In the genomic region with DNA sequence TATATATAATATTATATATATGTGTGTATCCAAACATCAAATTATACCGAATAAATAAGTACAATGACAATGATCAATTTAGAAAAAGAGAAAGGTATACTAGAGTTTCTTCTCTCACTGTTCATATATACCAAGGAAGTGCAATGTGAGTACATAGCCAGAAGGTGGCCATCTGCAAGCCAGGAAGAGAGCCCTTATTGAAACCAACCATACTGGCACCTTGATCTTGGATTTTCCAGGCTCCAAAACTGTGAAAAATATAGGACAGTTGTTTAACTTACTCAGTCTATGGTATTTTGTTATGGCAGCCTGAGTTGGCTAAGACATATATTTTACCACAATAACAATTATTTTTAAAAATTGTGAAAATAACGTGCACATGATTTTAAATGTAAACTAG, we compare ENCODE assay signal across 8 cellular contexts.
DNase-seq lines count a peak whose midpoint lies in the region; ATAC-seq and TF ChIP-seq lines count a peak whose summit lies in the region.

No MANE protein-coding gene starts in this region.

- in situ Hi-C loops in brain microvascular endothelial cell (cut with HindIII; ENCODE audit: low pct_ligation_motif_present, low sequenced_read_pairs), result no loop called here

- H3K27ac ChIP-seq in A673 (ENCODE audit: low read depth, low read length, poor library complexity, severe bottlenecking) (no peak overlapping the region), brain microvascular endothelial cell (no peak overlapping the region), neural cell (ENCODE audit: low read length) (no peak overlapping the region)

- H3K9me3 ChIP-seq in A673 (ENCODE audit: low read depth, low read length, poor library complexity, severe bottlenecking), result no peaks in the 10 kb centered on the region
- H3K9me3 ChIP-seq in neural cell (ENCODE audit: low read length), result no peaks in the 10 kb centered on the region
- no peaks in the 10 kb centered on the region for H3K9me3 ChIP-seq in T-helper 17 cell (ENCODE audit: control insufficient read depth, low read length, poor library complexity, severe bottlenecking)

- no peaks in the 10 kb centered on the region for H3K36me3 ChIP-seq in A673 (ENCODE audit: insufficient read depth, low read length, poor library complexity, severe bottlenecking)
- H3K36me3 ChIP-seq in brain microvascular endothelial cell (replicated peaks), result no peaks in the 10 kb centered on the region
- H3K36me3 ChIP-seq in neural cell (ENCODE audit: insufficient read depth, low read length), result no peaks in the 10 kb centered on the region

- H3K36me3 Mint-ChIP-seq in T-helper 17 cell (ENCODE audit: low read depth), result no peaks in the 10 kb centered on the region

- TF ChIP-seq EP300 in neural cell (conservative IDR thresholded peaks at IDR 0.05; ENCODE audit: poor library complexity, severe bottlenecking), result no peak

- no peaks in the 10 kb centered on the region for H3K79me2 ChIP-seq in neural cell (replicated peaks; ENCODE audit: insufficient read depth, low read length)

- no peaks in the 10 kb centered on the region for H4K20me1 ChIP-seq in neural cell (ENCODE audit: insufficient read depth)

- intact Hi-C loops in A673 (cut with micrococcal nuclease; ENCODE audit: unreplicated experiment), result loop anchor here (5.0 kb wide), 2 partner anchors 650 to 1150 kb away; no protein-coding TSS in a partner anchor

- H3K9me2 ChIP-seq in neural cell (ENCODE audit: insufficient read depth, low read length), result no peaks in the 10 kb centered on the region

- H3K4me3 ChIP-seq in A673 (ENCODE audit: low read depth, low read length, poor library complexity, severe bottlenecking) (no peak overlapping the region), brain microvascular endothelial cell (ENCODE audit: low read depth, low read length) (no peak overlapping the region), neural cell (ENCODE audit: low read length) (no peak overlapping the region)

- H3K4me3 Mint-ChIP-seq in T-helper 17 cell, result no peak overlapping the region

- DNase-seq in A673 (ENCODE audit: low spot score), result peak; percentile 51
- peak; percentile 58 for DNase-seq in NCI-H2171 treated with DMSO at 0.1 percent for 48 hours (lab: John Stamatoyannopoulos, UW)
- DNase-seq in brain microvascular endothelial cell, result no peak
- no peak for DNase-seq in T-helper 17 cell
- DNase-seq in stimulated activated naive CD8-positive, alpha-beta T cell treated with anti-CD3 and anti-CD28 coated beads, Interleukin-15, Interleukin-2, amounts not matched to agents 100 U/mL and 50 U/mL, for 24 hours, result no peak

- CTCF ChIA-PET in A673 (lab: Charles Lee), result no interaction called here

- no peak overlapping the region for H3K27ac Mint-ChIP-seq in T-helper 17 cell

- no peaks in the 10 kb centered on the region for H3K27me3 Mint-ChIP-seq in T-helper 17 cell

- TF ChIP-seq RAD21 in neural cell (conservative IDR thresholded peaks at IDR 0.05), result peak; percentile 49

- H3K4me2 ChIP-seq in neural cell (ENCODE audit: low read length), result no peak overlapping the region

- H3K4me1 Mint-ChIP-seq in T-helper 17 cell, result no peaks in the 10 kb centered on the region

- ATAC-seq in GM18502 (IDR thresholded peaks at IDR 0.05; ENCODE audit: poor library complexity, unreplicated experiment), result peak; percentile 89
- ATAC-seq in HG02885 (IDR thresholded peaks at IDR 0.05; ENCODE audit: poor library complexity, unreplicated experiment), result peak; percentile 93
- ATAC-seq in T-helper 17 cell, result no peak
- no peak for ATAC-seq in stimulated activated naive CD8-positive, alpha-beta T cell treated with anti-CD3 and anti-CD28 coated beads, Interleukin-15, Interleukin-2, amounts not matched to agents 100 U/mL and 50 U/mL, for 24 hours

- H3K27me3 ChIP-seq in A673 (replicated peaks; ENCODE audit: insufficient read depth, low read depth, low read length, poor library complexity) (no peaks in the 10 kb centered on the region), brain microvascular endothelial cell (replicated peaks) (no peaks in the 10 kb centered on the region), neural cell (ENCODE audit: insufficient read depth, low read depth, low read length) (no peaks in the 10 kb centered on the region)

- TF ChIP-seq CTCF in A673 (conservative IDR thresholded peaks at IDR 0.05; ENCODE audit: low read depth, low read length) (peak; percentile 62), brain microvascular endothelial cell (IDR thresholded peaks at IDR 0.05; ENCODE audit: low read depth, low read length, missing control alignments) (peak; percentile 77), neural cell (IDR thresholded peaks at IDR 0.05; ENCODE audit: poor library complexity, severe bottlenecking) (peak; percentile 43)

- POLR2A ChIA-PET in A673 (lab: Charles Lee; ENCODE audit: low non-redundant PET), result no interaction called here

- no peak overlapping the region for H3K9ac ChIP-seq in neural cell (ENCODE audit: low read length)

- BruUV-seq in A673 (replicated peaks; lab: Mats Ljungman, UMichigan), result no TSS peak

- H3F3A ChIP-seq in neural cell (ENCODE audit: insufficient read depth, low read length, poor library complexity, severe bottlenecking), result no peaks in the 10 kb centered on the region

- H2AFZ ChIP-seq in neural cell (ENCODE audit: low read depth, low read length), result no peak overlapping the region

- no peaks in the 10 kb centered on the region for H3K4me1 ChIP-seq in A673 (ENCODE audit: insufficient read depth, low read length, poor library complexity, severe bottlenecking)

TF ChIP-seq in neural cell, 6 proteins besides CTCF, POLR2A, EP300 and RAD21:
- TF ChIP-seq SMC3 (conservative IDR thresholded peaks at IDR 0.05; ENCODE audit: poor library complexity), result peak; percentile 44
- TF ChIP-seq POLR2AphosphoS5 (IDR thresholded peaks at IDR 0.05), result no peak

Comparison
In these comparisons a context has a peak if more than half of its experiments do, and no peak if none do; other contexts are left out.
1. DNase-seq: peak in A673 (single experiment) and NCI-H2171 treated with DMSO at 0.1 percent for 48 hours (single experiment); none in brain microvascular endothelial cell (single experiment), T-helper 17 cell (0 of 3) and stimulated activated naive CD8-positive, alpha-beta T cell treated with anti-CD3 and anti-CD28 coated beads, Interleukin-15, Interleukin-2, amounts not matched to agents 100 U/mL and 50 U/mL, for 24 hours (single experiment).
2. ATAC-seq: peak in GM18502 (single experiment) and HG02885 (single experiment); none in T-helper 17 cell (single experiment) and stimulated activated naive CD8-positive, alpha-beta T cell treated with anti-CD3 and anti-CD28 coated beads, Interleukin-15, Interleukin-2, amounts not matched to agents 100 U/mL and 50 U/mL, for 24 hours (single experiment).
3. Peak in every context shown above with its lines, with median percentiles within 50 percentile points of each other: CTCF ChIP-seq.